In the genomic region with DNA sequence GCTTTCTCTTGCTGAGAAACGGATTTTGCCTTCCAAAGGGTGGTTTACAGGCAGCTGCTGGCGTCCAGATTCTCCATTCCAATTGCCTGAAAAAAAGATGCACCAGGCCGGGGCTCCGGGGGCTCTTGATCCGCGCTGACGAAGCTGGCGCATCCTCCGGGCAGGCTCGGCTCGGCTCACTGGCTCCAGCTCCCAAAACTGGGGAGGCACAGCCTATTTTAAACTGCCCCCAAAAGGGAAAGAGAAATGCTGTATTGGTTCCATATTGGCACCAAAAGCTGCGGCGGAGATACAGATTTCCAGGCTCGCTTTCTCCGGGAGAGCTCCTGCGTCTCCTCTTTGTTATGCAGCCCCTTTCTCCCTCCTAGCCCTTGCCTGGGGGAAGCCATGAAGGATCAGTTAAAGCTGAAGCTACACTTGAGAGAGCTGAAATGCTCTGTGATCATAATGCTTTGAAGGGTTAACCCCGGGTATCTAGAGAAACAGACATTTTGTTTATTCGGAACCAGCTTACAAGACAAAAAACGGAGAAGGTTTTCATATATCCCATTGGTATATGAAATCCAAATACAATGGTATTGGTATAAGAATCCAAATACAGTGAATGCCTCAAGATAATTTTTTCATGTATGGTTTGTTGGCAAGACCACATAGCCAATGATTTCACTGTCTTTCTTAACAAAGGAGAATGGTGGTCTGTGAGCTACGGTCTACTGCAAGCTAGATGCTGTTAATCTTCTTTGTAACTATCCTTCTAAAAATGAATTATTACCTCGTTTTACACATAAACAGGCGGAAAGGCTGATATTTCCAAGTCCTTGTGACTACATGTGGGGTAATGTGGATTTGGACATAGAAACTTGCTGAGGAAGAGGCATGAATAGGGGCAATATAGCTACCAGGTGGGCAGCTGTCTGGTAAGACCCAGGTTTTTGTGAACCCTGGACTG, we compare ENCODE assay signal across 8 cellular contexts. TPM values are rescaled to one million over a fixed set of nuclear protein-coding genes. Genes with fewer than 3 reads are reported as not detected.
DNase-seq lines count a peak whose midpoint lies in the region; ATAC-seq, FAIRE-seq and TF ChIP-seq lines count a peak whose summit lies in the region.

No MANE protein-coding gene starts in this region.

- POLR2A ChIA-PET in CD8-positive, alpha-beta memory T cell (lab: Charles Lee) = interaction anchor here (0.5 kb wide), 1 partner anchor 701 kb away, joined by 3 read pairs; no protein-coding TSS in a partner anchor

- H4K20me1 ChIP-seq in astrocyte (ENCODE audit: insufficient read depth, low read length) = no peaks in the 10 kb centered on the region

- no peaks in the 10 kb centered on the region for H3K79me2 ChIP-seq in astrocyte (ENCODE audit: insufficient read depth, low read length)

- no peak overlapping the region for H3K27ac ChIP-seq in CD8-positive, alpha-beta memory T cell (ENCODE audit: low read depth, low read length)
- H3K27ac ChIP-seq in astrocyte (ENCODE audit: low read depth, low read length) = no peak overlapping the region
- H3K27ac ChIP-seq in psoas muscle = peak overlapping the region; percentile 39

- H3K4me1 ChIP-seq in CD8-positive, alpha-beta memory T cell (ENCODE audit: insufficient read depth, low read length) = peaks cover 5% of the 10 kb centered on the region
- H3K4me1 ChIP-seq in astrocyte (ENCODE audit: insufficient read depth, low read length) = peaks cover 4% of the 10 kb centered on the region
- H3K4me1 ChIP-seq in psoas muscle = no peaks in the 10 kb centered on the region

- peaks cover 23 to 52% (median 25%) of the 10 kb centered on the region in 3 donors for H3K4me1 Mint-ChIP-seq in CD8-positive, alpha-beta memory T cell
- H3K4me1 Mint-ChIP-seq in astrocyte (ENCODE audit: low read depth, unreplicated experiment) = peaks cover 24% of the 10 kb centered on the region

- H3K4me3 ChIP-seq in CD8-positive, alpha-beta memory T cell (ENCODE audit: low read length) = peak overlapping the region; percentile 69
- H3K4me3 ChIP-seq in astrocyte (ENCODE audit: insufficient read depth, low read depth, low read length) = peak overlapping the region; percentile 64
- H3K4me3 ChIP-seq in psoas muscle = peak overlapping the region; percentile 64

- ATAC-seq in GM21619 (IDR thresholded peaks at IDR 0.05; ENCODE audit: unreplicated experiment) = peak; percentile 39
- ATAC-seq in psoas muscle = no peak

- FAIRE-seq in astrocyte (lab: Jason Lieb, UNC) (no peak), RCC 7860 (lab: Jason Lieb, UNC) (no peak)

- peak overlapping the region; percentile 84 to 93 (median 89) for H3K4me3 Mint-ChIP-seq in CD8-positive, alpha-beta memory T cell
- H3K4me3 Mint-ChIP-seq in astrocyte (ENCODE audit: unreplicated experiment) = peak overlapping the region; percentile 90

- H3K4me2 ChIP-seq in astrocyte (ENCODE audit: low read length) = peak overlapping the region; percentile 98

- peak overlapping the region in 5 of 8 donors; percentile 5 to 40 (median 32) for H3K27ac Mint-ChIP-seq in CD8-positive, alpha-beta memory T cell
- peak overlapping the region; percentile 75 for H3K27ac Mint-ChIP-seq in astrocyte (ENCODE audit: unreplicated experiment)

- DNase-seq in CD8-positive, alpha-beta memory T cell = peak in 2 of 5 donors; percentile 6 to 7
- DNase-seq in NCI-H146 treated with DMSO at 0.1 percent for 48 hours (lab: John Stamatoyannopoulos, UW; ENCODE audit: unreplicated experiment) (peak; percentile 66), astrocyte (ENCODE audit: low read depth) (peak; percentile 38), hypothalamus (lab: John Stamatoyannopoulos, UW) (peak in 38 of 51 donors; percentile 9 to 90 (median 52)), psoas muscle (no peak), amniotic stem cell (lab: John Stamatoyannopoulos, UW) (no peak), RCC 7860 (ENCODE audit: low spot score) (no peak)

- WGBS in psoas muscle, 3 donors = 4 to 7% (median 4%) methylated on average over 22 of the region's 22 CpGs

- no peaks in the 10 kb centered on the region for H3K36me3 ChIP-seq in CD8-positive, alpha-beta memory T cell (ENCODE audit: insufficient read depth, low read length)
- H3K36me3 ChIP-seq in astrocyte (ENCODE audit: insufficient read depth, low read length) (no peaks in the 10 kb centered on the region), psoas muscle (ENCODE audit: insufficient read depth in 1 of 2, low read depth in 1 of 2) (no peaks in the 10 kb centered on the region)

- intact Hi-C loops in psoas muscle (cut with DNase I) = no loop called here

- CTCF ChIA-PET in CD8-positive, alpha-beta memory T cell (lab: Charles Lee) = interaction anchor here (1.1 to 2.3 kb wide), 8 partner anchors 28 to 222 kb away, joined by 3 to 10 read pairs (median 4); no protein-coding TSS in a partner anchor

- no peaks in the 10 kb centered on the region for H3K9me3 ChIP-seq in CD8-positive, alpha-beta memory T cell (ENCODE audit: low read length)
- H3K9me3 ChIP-seq in astrocyte (ENCODE audit: insufficient read depth, low read depth, low read length) (no peaks in the 10 kb centered on the region), psoas muscle (no peaks in the 10 kb centered on the region)

- peaks cover 5 to 12% of the 10 kb centered on the region in 2 donors for H3K27me3 Mint-ChIP-seq in CD8-positive, alpha-beta memory T cell
- no peaks in the 10 kb centered on the region for H3K27me3 Mint-ChIP-seq in astrocyte (ENCODE audit: low read depth, unreplicated experiment)

- no peaks in the 10 kb centered on the region for H3K36me3 Mint-ChIP-seq in CD8-positive, alpha-beta memory T cell
- no peaks in the 10 kb centered on the region for H3K36me3 Mint-ChIP-seq in astrocyte (ENCODE audit: low read depth, unreplicated experiment)

- peak overlapping the region; percentile 83 for H2AFZ ChIP-seq in astrocyte (ENCODE audit: low read depth, low read length)

- H3K9me3 Mint-ChIP-seq in CD8-positive, alpha-beta memory T cell = no peaks in the 10 kb centered on the region
- H3K9me3 Mint-ChIP-seq in astrocyte (ENCODE audit: unreplicated experiment) = no peaks in the 10 kb centered on the region

- peak overlapping the region; percentile 70 for H3K9ac ChIP-seq in astrocyte (ENCODE audit: low read length)

- no peaks in the 10 kb centered on the region for H3K27me3 ChIP-seq in CD8-positive, alpha-beta memory T cell (ENCODE audit: insufficient read depth, low read length, poor library complexity, severe bottlenecking)
- no peaks in the 10 kb centered on the region for H3K27me3 ChIP-seq in astrocyte (ENCODE audit: insufficient read depth, low read length)
- H3K27me3 ChIP-seq in psoas muscle (ENCODE audit: insufficient read depth in 3 of 3, low read length in 2 of 3) = peaks cover 0 to 3% (median 0%) of the 10 kb centered on the region in 3 donors

- no peak for TF ChIP-seq CTCF in astrocyte (IDR thresholded peaks at IDR 0.05; ENCODE audit: insufficient read depth, low read depth, low read length)
- TF ChIP-seq CTCF in psoas muscle (IDR thresholded peaks at IDR 0.05) = no peak

RNA-seq across cellular contexts. Expression of a gene that starts 0.7 kb away (rescaled TPM):
- 10 to 100 TPM; 17.9 to 18.3 TPM for total RNA-seq in CD8-positive, alpha-beta memory T cell
- polyA plus RNA-seq in CD8-positive, alpha-beta memory T cell = 1.7 TPM
- total RNA-seq in astrocyte = 11.1 and 13.2 TPM in 2 replicates
- 1 to 10 TPM in 2 of 4 donors, under 1 TPM in 2; 0.59 to 1.5 (median 0.90) TPM for total RNA-seq in psoas muscle
- polyA plus RNA-seq in psoas muscle = under 1 TPM; 0.67 to 0.75 (median 0.68) TPM

RNA-seq across cellular contexts. Expression of a gene that starts 39.6 kb away (rescaled TPM):
- total RNA-seq in CD8-positive, alpha-beta memory T cell = not detected
- not detected for polyA plus RNA-seq in CD8-positive, alpha-beta memory T cell
- total RNA-seq in astrocyte (not detected in 2 replicates), psoas muscle (under 1 TPM; 0.10 to 0.32 (median 0.19) TPM)
- polyA plus RNA-seq in psoas muscle = under 1 TPM in 1 of 3 donors, not detected in 2; 0.01 TPM

Comparison
In these comparisons a context has a peak if more than half of its experiments do, and no peak if none do; other contexts are left out.
1. DNase-seq: peak in NCI-H146 treated with DMSO at 0.1 percent for 48 hours (single experiment), astrocyte (single experiment) and hypothalamus (38 of 51); none in psoas muscle (0 of 2), amniotic stem cell (single experiment) and RCC 7860 (single experiment).
2. Peak in every context shown above with its lines, with median percentiles within 50 percentile points of each other: H3K4me3 ChIP-seq.